ENCODE assay signal across 12 cellular contexts in genomic region chr22:27669798-27670599, GRCh38.
DNase-seq lines count a peak whose midpoint lies in the region; ATAC-seq and TF ChIP-seq lines count a peak whose summit lies in the region.
"Had no signal": no experiment of that assay in that cellular context is flagged by ENCODE, and none has a peak within 500 bp of the region (broad histone marks: within the 10 kb centered on the region; RNA-seq: fewer than 3 reads in every experiment).

No MANE protein-coding gene starts in this region.

- TF ChIP-seq POLR2A in IMR-90 (IDR thresholded peaks at IDR 0.05; ENCODE audit: low read depth, low read length), result no peak

- H4K8ac ChIP-seq in IMR-90 (ENCODE audit: low read depth in 2 of 2, low read length in 2 of 2) (no peak overlapping the region), mesenchymal stem cell (ENCODE audit: low read length) (peak overlapping the region; percentile 64)

- H3K9ac ChIP-seq in IMR-90 (ENCODE audit: low read depth, low read length), result no peak overlapping the region
- H3K9ac ChIP-seq in mesenchymal stem cell (ENCODE audit: low read length), result no peak overlapping the region

- H3K4me3 ChIP-seq in IMR-90 (ENCODE audit: insufficient read depth, low read depth, low read length), result no peak overlapping the region
- no peak overlapping the region for H3K4me3 ChIP-seq in dorsolateral prefrontal cortex
- H3K4me3 ChIP-seq in mesenchymal stem cell (ENCODE audit: insufficient read depth in 1 of 2, low read depth in 1 of 2, low read length in 2 of 2), result no peak overlapping the region
- H3K4me3 ChIP-seq: tibial nerve had no signal

- no peak overlapping the region for H3K14ac ChIP-seq in IMR-90 (replicated peaks; ENCODE audit: low read depth, low read length)
- peak overlapping the region in 1 of 2 experiments; percentile 55 for H3K14ac ChIP-seq in mesenchymal stem cell (ENCODE audit: low read length in 2 of 2)

- H3K4ac ChIP-seq in IMR-90 (ENCODE audit: low read depth, low read length), result no peak overlapping the region
- peak overlapping the region; percentile 29 to 79 for H3K4ac ChIP-seq in mesenchymal stem cell (ENCODE audit: low read depth in 1 of 2, low read length in 2 of 2)

- H3K18ac ChIP-seq in IMR-90 (ENCODE audit: low read depth, low read length) (no peak overlapping the region), mesenchymal stem cell (ENCODE audit: low read depth in 1 of 2, low read length in 2 of 2) (peak overlapping the region; percentile 13 to 67)

- dilution Hi-C loops in IMR-90 (cut with HindIII; ENCODE audit: low sequenced_read_pairs, unreplicated experiment), result no loop called here

- H3K4me1 ChIP-seq in IMR-90 (ENCODE audit: control insufficient read depth, insufficient read depth, low read length) (peaks cover 4% of the 10 kb centered on the region; the same call in 1 of the 2 replicates), mesenchymal stem cell (ENCODE audit: control insufficient read depth, insufficient read depth, low read depth, low read length) (peaks cover 34% of the 10 kb centered on the region)

- whole genome bisulfite sequencing in IMR-90 (ENCODE audit: extremely low coverage in 2 of 2, insufficient read length in 1 of 2), 2 experiments, result 74% methylated on average over 8 of the region's 13 CpGs; no CpG with 5 or more reads in 1 of the 2 experiments
- 63% methylated on average over 13 of the region's 13 CpGs for WGBS in mesenchymal stem cell

- peaks cover 3% of the 10 kb centered on the region for H3K9me3 ChIP-seq in IMR-90 (ENCODE audit: control insufficient read depth, insufficient read depth, low read length)
- H3K9me3 ChIP-seq in mesenchymal stem cell (ENCODE audit: control insufficient read depth, low read length), result peaks cover 4% of the 10 kb centered on the region

- no peak overlapping the region for H2BK15ac ChIP-seq in IMR-90 (ENCODE audit: low read depth, low read length)
- H2BK15ac ChIP-seq in mesenchymal stem cell (ENCODE audit: low read depth, poor library complexity, severe bottlenecking), result peak overlapping the region; percentile 90

- CTCF ChIA-PET in IMR-90 (lab: Yijun Ruan, JAX), result no interaction called here

- H4K91ac ChIP-seq in IMR-90 (ENCODE audit: insufficient read depth, low read depth, low read length), result no peak overlapping the region
- H4K91ac ChIP-seq in mesenchymal stem cell (ENCODE audit: low read length), result peak overlapping the region; percentile 31

- no peak overlapping the region for H4K5ac ChIP-seq in IMR-90 (ENCODE audit: low read depth, low read length)

- H2BK20ac ChIP-seq in IMR-90 (ENCODE audit: low read depth, low read length), result no peak overlapping the region

- H2BK120ac ChIP-seq in IMR-90 (ENCODE audit: low read depth, low read length), result no peak overlapping the region
- H2BK120ac ChIP-seq in mesenchymal stem cell (ENCODE audit: low read depth, low read length), result peak overlapping the region; percentile 9

- H3K9me1 ChIP-seq in IMR-90 (ENCODE audit: insufficient read depth, low read length), result 0 out of 2 replicates have a peak, but pooled peaks cover 6% of the 10 kb centered on the region

- H2AK5ac ChIP-seq in IMR-90 (ENCODE audit: low read depth, low read length), result no peak overlapping the region
- H2AK5ac ChIP-seq in mesenchymal stem cell (ENCODE audit: low read length, severe bottlenecking), result no peak overlapping the region

- no peak for ATAC-seq in IMR-90 (ENCODE audit: low read depth)
- ATAC-seq in HG03095 (IDR thresholded peaks at IDR 0.05; ENCODE audit: unreplicated experiment), result no peak

- peaks cover 15% of the 10 kb centered on the region; the same call in 1 of the 2 replicates for H3K27me3 ChIP-seq in IMR-90 (ENCODE audit: control insufficient read depth, insufficient read depth, low read length)
- H3K27me3 ChIP-seq in dorsolateral prefrontal cortex, result peaks cover 0 to 7% (median 0%) of the 10 kb centered on the region in 45 donors
- peaks cover 3 to 9% of the 10 kb centered on the region in 2 experiments for H3K27me3 ChIP-seq in mesenchymal stem cell (ENCODE audit: control insufficient read depth in 1 of 2, insufficient read depth in 1 of 2, low read length in 2 of 2)
- H3K27me3 ChIP-seq: tibial nerve had no signal

- no peak for TF ChIP-seq RAD21 in IMR-90 (IDR thresholded peaks at IDR 0.05; ENCODE audit: low read length)

- peak; percentile 14 for DNase-seq in A172 (ENCODE audit: low spot score)
- no peak for DNase-seq in IMR-90
- no peak for DNase-seq in dorsolateral prefrontal cortex
- DNase-seq in mesenchymal stem cell, result peak; percentile 63
- DNase-seq in superior temporal gyrus (ENCODE audit: extremely low spot score), result no peak
- no peak for DNase-seq in NCI-H2107 treated with DMSO at 0.1 percent for 48 hours (lab: John Stamatoyannopoulos, UW; ENCODE audit: unreplicated experiment)
- no peak for DNase-seq in hypothalamus (lab: John Stamatoyannopoulos, UW)
- DNase-seq: activated CD4-positive, CD25-positive, alpha-beta regulatory T cell treated with anti-CD3 and anti-CD28 coated beads, Interleukin-2, amount 50 U/mL, for 72 hours; activated T-cell treated with anti-CD3 and anti-CD28 coated beads, Interleukin-2, amount 50 U/mL, for 48 hours; DMS79 treated with DMSO at 0.1 percent for 48 hours had no signal

- in situ Hi-C loops in IMR-90 (cut with MboI; ENCODE audit: low sequenced_read_pairs), result no loop called here

- H3K23ac ChIP-seq in IMR-90 (ENCODE audit: low read depth, low read length) (no peak overlapping the region), mesenchymal stem cell (ENCODE audit: low read length in 2 of 2) (no peak overlapping the region)

- H4K20me1 ChIP-seq in IMR-90 (ENCODE audit: insufficient read depth, low read length), result no peaks in the 10 kb centered on the region

- no TSS peak for BruUV-seq in IMR-90 (replicated peaks; lab: Mats Ljungman, UMichigan)

- intact Hi-C loops in IMR-90 (cut with micrococcal nuclease), result no loop called here
- intact Hi-C loops in dorsolateral prefrontal cortex (cut with DNase I), result no loop called here

- peak overlapping the region; percentile 15 for H2AFZ ChIP-seq in IMR-90 (replicated peaks; ENCODE audit: low read length, poor library complexity)
- H2AFZ ChIP-seq in mesenchymal stem cell (ENCODE audit: low read depth, low read length), result no peak overlapping the region

- H3K27ac ChIP-seq in IMR-90 (ENCODE audit: insufficient read depth, low read length) (no peak overlapping the region), dorsolateral prefrontal cortex (peak overlapping the region in 32 of 59 donors; percentile 1 to 80 (median 52)), mesenchymal stem cell (ENCODE audit: low read length, poor library complexity, severe bottlenecking) (no peak overlapping the region)

- H2BK12ac ChIP-seq in mesenchymal stem cell (ENCODE audit: low read length in 2 of 2), result peak overlapping the region; percentile 68 to 75

- no peak overlapping the region for H2AK9ac ChIP-seq in IMR-90 (replicated peaks; ENCODE audit: low read depth, low read length, poor library complexity)

- TF ChIP-seq CTCF in IMR-90 (conservative IDR thresholded peaks at IDR 0.05; ENCODE audit: low read depth, low read length) (no peak), dorsolateral prefrontal cortex (IDR thresholded peaks at IDR 0.05 in 54 of 56, conservative IDR thresholded peaks at IDR 0.05 in 2 of 56; ENCODE audit: low read depth in 1 of 56, partially characterized antibody in 56 of 56) (no peak)

- POLR2A ChIA-PET in IMR-90 (lab: Charles Lee; ENCODE audit: unreplicated experiment), result interaction anchor here (0.7 kb wide), 1 partner anchor 161 kb away, joined by 3 read pairs; no protein-coding TSS in a partner anchor

- peak overlapping the region; percentile 6; the same call in 1 of the 2 replicates for H3K56ac ChIP-seq in IMR-90 (ENCODE audit: extremely low read depth, insufficient read depth, low read length)

- no peaks in the 10 kb centered on the region for H3K36me3 ChIP-seq in IMR-90 (ENCODE audit: control insufficient read depth, insufficient read depth, low read length)
- no peaks in the 10 kb centered on the region for H3K36me3 ChIP-seq in mesenchymal stem cell (ENCODE audit: control insufficient read depth in 1 of 2, insufficient read depth in 2 of 2, low read depth in 1 of 2, low read length in 2 of 2)
- H3K36me3 ChIP-seq: tibial nerve had no signal

- H3K4me2 ChIP-seq in IMR-90 (ENCODE audit: low read depth, low read length) (no peak overlapping the region), mesenchymal stem cell (ENCODE audit: low read length, poor library complexity, severe bottlenecking) (no peak overlapping the region)

- H3K79me1 ChIP-seq in IMR-90 (ENCODE audit: low read depth in 1 of 2, low read length in 2 of 2) (no peaks in the 10 kb centered on the region), mesenchymal stem cell (replicated peaks; ENCODE audit: low read length, poor library complexity, severe bottlenecking) (no peaks in the 10 kb centered on the region)

- H2BK5ac ChIP-seq in IMR-90 (ENCODE audit: low read depth, low read length, poor library complexity, severe bottlenecking) (no peak overlapping the region), mesenchymal stem cell (ENCODE audit: low read depth, low read length, poor library complexity, severe bottlenecking) (no peak overlapping the region)

TF ChIP-seq in IMR-90, 13 proteins besides CTCF, POLR2A, EP300 and RAD21:
- TF ChIP-seq RCOR1 (IDR thresholded peaks at IDR 0.05; ENCODE audit: insufficient replicate concordance, low read length), result no peak

Comparison
In these comparisons a context has a peak if more than half of its experiments do, and no peak if none do; other contexts are left out.
1. DNase-seq: peak in A172 (single experiment) and mesenchymal stem cell (single experiment); none in IMR-90 (single experiment), dorsolateral prefrontal cortex (0 of 10), superior temporal gyrus (single experiment), NCI-H2107 treated with DMSO at 0.1 percent for 48 hours (single experiment) and hypothalamus (0 of 51).
2. H3K27ac ChIP-seq: peak in dorsolateral prefrontal cortex (32 of 59); none in IMR-90 (single experiment) and mesenchymal stem cell (single experiment).